27 cellular contexts compared by ENCODE assay signal in the genomic region with DNA sequence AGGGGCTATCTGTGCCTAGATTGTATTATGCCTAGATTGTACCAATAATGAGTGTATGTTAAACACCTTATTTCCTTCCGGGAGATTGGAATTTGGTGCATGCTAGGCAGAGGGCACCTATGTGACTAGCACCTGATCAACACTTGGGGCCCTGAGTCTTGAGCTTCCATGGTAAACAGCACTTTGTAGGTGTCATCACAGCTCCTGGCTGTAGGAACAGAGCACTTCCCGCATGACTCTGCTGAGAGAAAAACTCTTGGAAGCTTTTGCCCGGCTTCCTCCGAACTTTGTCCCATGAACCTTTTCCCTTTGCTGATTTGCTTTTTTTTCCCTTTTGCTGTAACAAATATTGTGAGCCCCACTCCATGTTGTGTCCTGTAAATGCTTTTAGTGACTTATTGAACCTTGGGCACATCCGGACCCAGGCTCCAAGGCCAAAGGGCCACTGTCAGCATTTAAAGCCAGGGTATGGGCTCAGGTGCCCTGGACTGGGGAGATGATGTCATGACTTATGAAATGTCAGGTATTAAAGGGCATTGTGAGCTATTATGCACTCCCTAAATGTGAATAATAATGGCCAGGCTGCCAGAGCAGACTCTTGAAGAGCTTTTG.
"Had no signal": no experiment of that assay in that cellular context is flagged by ENCODE, and none has a peak within 500 bp of the region (broad histone marks: within the 10 kb centered on the region; RNA-seq: fewer than 3 reads in every experiment).

No MANE protein-coding gene starts in this region.

- H3K4me1 Mint-ChIP-seq: activated CD4-positive, alpha-beta memory T cell treated with anti-CD3 and anti-CD28 coated beads, Interleukin-2, amount 10 ng/mL, durations not matched to agents 7 days and 5 days; activated CD8-positive, alpha-beta memory T cell treated with anti-CD3 and anti-CD28 coated beads, Interleukin-2, amount 10 ng/mL, durations not matched to agents 7 days and 5 days; activated naive CD4-positive, alpha-beta T cell treated with anti-CD3 and anti-CD28 coated beads, Interleukin-2, amount 10 ng/mL, durations not matched to agents 7 days and 5 days; activated naive CD8-positive, alpha-beta T cell treated with anti-CD3 and anti-CD28 coated beads, Interleukin-2, amount 50 U/mL, for 24 hours had no signal

- FAIRE-seq: bronchial epithelial cell had no signal

- DNase-seq: activated CD4-positive, alpha-beta memory T cell treated with anti-CD3 and anti-CD28 coated beads, Interleukin-2, amount 10 ng/mL, durations not matched to agents 7 days and 5 days; activated CD4-positive, alpha-beta T cell treated with anti-CD3 and anti-CD28 coated beads, Interleukin-2, amount 50 U/mL, for 1 hour; activated CD8-positive, alpha-beta memory T cell treated with anti-CD3 and anti-CD28 coated beads for 24 hours; activated CD8-positive, alpha-beta memory T cell treated with anti-CD3 and anti-CD28 coated beads, Interleukin-2, amount 10 ng/mL, durations not matched to agents 7 days and 5 days; activated CD8-positive, alpha-beta memory T cell treated with anti-CD3 and anti-CD28 coated beads, Interleukin-2, amount 50 U/mL, for 48 hours; activated effector memory CD4-positive, alpha-beta T cell treated with Interleukin-2 at 50 U/mL for 16 hours; activated naive CD4-positive, alpha-beta T cell treated with anti-CD3 and anti-CD28 coated beads, Interleukin-2, amount 10 ng/mL, durations not matched to agents 7 days and 5 days; activated naive CD8-positive, alpha-beta T cell treated with anti-CD3 and anti-CD28 coated beads, Interleukin-2, amount 50 U/mL, for 24 hours; activated T-cell treated with anti-CD3 and anti-CD28 coated beads, Interleukin-2, amount 50 U/mL, for 48 hours; anterior cingulate cortex; MM.1S; MV-4-11; NCI-H1092; NCI-H1436 treated with DMSO at 0.1 percent for 48 hours; NCI-H1694 treated with DMSO at 0.1 percent for 48 hours; NCI-H2029; NCI-H524; NCI-H69; SHP77; SJCRH30; T1000 had no signal

- H3K9ac ChIP-seq: KMS-11 had no signal

- H3K36me3 Mint-ChIP-seq: activated CD8-positive, alpha-beta memory T cell treated with anti-CD3 and anti-CD28 coated beads, Interleukin-2, amount 10 ng/mL, durations not matched to agents 7 days and 5 days; activated naive CD4-positive, alpha-beta T cell treated with anti-CD3 and anti-CD28 coated beads, Interleukin-2, amount 10 ng/mL, durations not matched to agents 7 days and 5 days; activated naive CD8-positive, alpha-beta T cell; brain had no signal

- H3K9me3 ChIP-seq: SJCRH30 had no signal

- H3K4me1 ChIP-seq: SJCRH30 had no signal

- H3K27me3 Mint-ChIP-seq: activated naive CD4-positive, alpha-beta T cell treated with anti-CD3 and anti-CD28 coated beads, Interleukin-2, amount 10 ng/mL, durations not matched to agents 7 days and 5 days; brain had no signal

- H3K36me3 ChIP-seq: SJCRH30 had no signal

- H3K27ac Mint-ChIP-seq: activated CD4-positive, alpha-beta memory T cell treated with anti-CD3 and anti-CD28 coated beads, Interleukin-2, amount 10 ng/mL, durations not matched to agents 7 days and 5 days; activated CD8-positive, alpha-beta memory T cell treated with anti-CD3 and anti-CD28 coated beads, Interleukin-2, amount 10 ng/mL, durations not matched to agents 7 days and 5 days; activated naive CD4-positive, alpha-beta T cell treated with anti-CD3 and anti-CD28 coated beads, Interleukin-2, amount 10 ng/mL, durations not matched to agents 7 days and 5 days; activated naive CD8-positive, alpha-beta T cell; activated naive CD8-positive, alpha-beta T cell treated with anti-CD3 and anti-CD28 coated beads, Interleukin-2, amount 50 U/mL, for 24 hours had no signal

- H3K27me3 ChIP-seq: SJCRH30 had no signal

- H3K27ac ChIP-seq: KMS-11, SJCRH30, SK-N-MC had no signal

- H3K9me3 Mint-ChIP-seq: activated CD4-positive, alpha-beta memory T cell treated with anti-CD3 and anti-CD28 coated beads, Interleukin-2, amount 10 ng/mL, durations not matched to agents 7 days and 5 days; activated naive CD4-positive, alpha-beta T cell treated with anti-CD3 and anti-CD28 coated beads, Interleukin-2, amount 10 ng/mL, durations not matched to agents 7 days and 5 days; activated naive CD8-positive, alpha-beta T cell treated with anti-CD3 and anti-CD28 coated beads, Interleukin-2, amount 50 U/mL, for 24 hours; brain had no signal

- ATAC-seq: activated CD8-positive, alpha-beta memory T cell treated with anti-CD3 and anti-CD28 coated beads, Interleukin-2, amount 10 ng/mL, durations not matched to agents 7 days and 5 days; activated naive CD8-positive, alpha-beta T cell treated with anti-CD3 and anti-CD28 coated beads, Interleukin-2, amount 50 U/mL, for 24 hours; Panc1 had no signal

- H3K4me3 Mint-ChIP-seq: activated CD4-positive, alpha-beta memory T cell treated with anti-CD3 and anti-CD28 coated beads, Interleukin-2, amount 10 ng/mL, durations not matched to agents 7 days and 5 days; activated CD8-positive, alpha-beta memory T cell treated with anti-CD3 and anti-CD28 coated beads, Interleukin-2, amount 10 ng/mL, durations not matched to agents 7 days and 5 days; activated naive CD4-positive, alpha-beta T cell treated with anti-CD3 and anti-CD28 coated beads, Interleukin-2, amount 10 ng/mL, durations not matched to agents 7 days and 5 days; activated naive CD8-positive, alpha-beta T cell; activated naive CD8-positive, alpha-beta T cell treated with anti-CD3 and anti-CD28 coated beads, Interleukin-2, amount 50 U/mL, for 24 hours; brain had no signal

- H3K4me2 ChIP-seq: KMS-11 had no signal

- H3K4me3 ChIP-seq: SJCRH30, SK-N-MC had no signal
